In the genomic region with DNA sequence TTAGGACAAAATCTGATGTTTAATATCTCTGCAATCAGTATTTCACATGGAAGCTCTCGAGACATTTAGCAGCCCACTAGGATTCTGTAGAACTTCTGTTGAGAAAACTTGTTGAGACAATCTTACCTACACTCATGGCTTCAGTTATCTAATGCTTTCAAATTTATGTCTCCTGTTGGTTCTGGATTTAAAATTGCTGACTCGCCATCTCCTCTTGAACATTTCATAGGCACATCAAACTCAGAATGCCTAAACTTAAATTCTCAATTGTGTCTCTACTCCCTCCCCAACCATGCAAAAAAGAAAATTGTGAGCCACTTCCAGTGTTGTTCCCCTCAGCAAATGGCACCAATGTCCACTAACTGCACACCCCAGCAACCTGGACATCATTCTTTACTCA, we compare ENCODE assay signal across 30 cellular contexts.
DNase-seq lines count a peak whose midpoint lies in the region; ATAC-seq, FAIRE-seq and TF ChIP-seq lines count a peak whose summit lies in the region.
"Had no signal": no experiment of that assay in that cellular context is flagged by ENCODE, and none has a peak within 500 bp of the region (broad histone marks: within the 10 kb centered on the region; RNA-seq: fewer than 3 reads in every experiment).

No MANE protein-coding gene starts in this region.

- no peak for TF ChIP-seq CTCF in K562 (IDR thresholded peaks at IDR 0.05 in 2 of 3, conservative IDR thresholded peaks at IDR 0.05 in 1 of 3; ENCODE audit: insufficient read depth in 2 of 3, low read depth in 1 of 3, low read length in 3 of 3)

- TF ChIP-seq EP300 in K562 (IDR thresholded peaks at IDR 0.05; ENCODE audit: low read length) = no peak

- H3K4me1 Mint-ChIP-seq in T-helper 1 cell treated with Interleukin-12 subunit alpha and Interleukin-12 subunit beta and Interleukin-4 antibody, amounts not matched to agents 30 μg/mL and 1 μg/mL, for 36 hours (ENCODE audit: low read depth) = peaks cover 33% of the 10 kb centered on the region
- H3K4me1 Mint-ChIP-seq in activated naive CD4-positive, alpha-beta T cell treated with anti-CD3 and anti-CD28 coated beads, Interleukin-2, amount 10 ng/mL, durations not matched to agents 7 days and 5 days = peaks cover 9% of the 10 kb centered on the region
- peaks cover 65% of the 10 kb centered on the region for H3K4me1 Mint-ChIP-seq in activated T-helper 1 cell treated with anti-CD3 and anti-CD28 coated beads, Interleukin-12 subunit alpha, Interleukin-12 subunit beta, Interleukin-2, Interleukin-4 antibody, amounts not matched to agents 30 ng/mL and 10 ng/mL and 1 ng/mL, durations not matched to agents 14 hours and 24 hours and 36 hours (ENCODE audit: low read depth)
- H3K4me1 Mint-ChIP-seq: IgD-negative memory B cell had no signal

- in situ Hi-C loops in K562 (cut with MboI) = no loop called here

- no peaks in the 10 kb centered on the region for H3K79me2 ChIP-seq in K562 (ENCODE audit: control insufficient read depth, insufficient read depth, low read length)

- H3K27ac ChIP-seq in K562 (ENCODE audit: extremely low read depth, low read depth, low read length) = no peak overlapping the region
- H3K27ac ChIP-seq: 22Rv1, Peyer's patch had no signal

- BruUV-seq in K562 (replicated peaks; lab: Mats Ljungman, UMichigan) = no TSS peak

- no peak overlapping the region for H3K4me3 ChIP-seq in K562
- H3K4me3 ChIP-seq: GM12878, Peyer's patch had no signal

- no peak for TF ChIP-seq RAD21 in K562 (CRISPR knock-in tag; conservative IDR thresholded peaks at IDR 0.05 in 1 of 2, IDR thresholded peaks at IDR 0.05 in 1 of 2)

- 0% methylated on average over 2 of the region's 2 CpGs for WGBS in K562 (ENCODE audit: insufficient coverage, low coverage, missing lambda C conversion rate)

- no peak overlapping the region for H3K4me3 Mint-ChIP-seq in T-helper 1 cell treated with Interleukin-12 subunit alpha and Interleukin-12 subunit beta and Interleukin-4 antibody, amounts not matched to agents 30 μg/mL and 1 μg/mL, for 36 hours
- H3K4me3 Mint-ChIP-seq in activated naive CD4-positive, alpha-beta T cell treated with anti-CD3 and anti-CD28 coated beads, Interleukin-2, amount 10 ng/mL, durations not matched to agents 7 days and 5 days = no peak overlapping the region
- peak overlapping the region; percentile 38 for H3K4me3 Mint-ChIP-seq in activated T-helper 1 cell treated with anti-CD3 and anti-CD28 coated beads, Interleukin-12 subunit alpha, Interleukin-12 subunit beta, Interleukin-2, Interleukin-4 antibody, amounts not matched to agents 30 ng/mL and 10 ng/mL and 1 ng/mL, durations not matched to agents 14 hours and 24 hours and 36 hours
- H3K4me3 Mint-ChIP-seq: CD14-positive monocyte; CD8-positive, alpha-beta memory T cell; IgD-negative memory B cell had no signal

- H3K36me3 ChIP-seq in K562 (ENCODE audit: control insufficient read depth, insufficient read depth, low read length) = no peaks in the 10 kb centered on the region
- H3K36me3 ChIP-seq: BE2C, Peyer's patch had no signal

- H3K4me2 ChIP-seq in K562 (ENCODE audit: insufficient read depth, low read length) = no peak overlapping the region

- H3K4me1 ChIP-seq in K562 (replicated peaks in 1 of 2; ENCODE audit: control insufficient read depth in 2 of 2, insufficient read depth in 2 of 2, low read length in 2 of 2) = no peaks in the 10 kb centered on the region
- H3K4me1 ChIP-seq: BE2C, Peyer's patch had no signal

- no peaks in the 10 kb centered on the region for H3K9me3 ChIP-seq in K562 (replicated peaks; ENCODE audit: control insufficient read depth, insufficient read depth, low read depth, low read length)
- H3K9me3 ChIP-seq: BE2C, Peyer's patch had no signal

- no peak overlapping the region for H2AFZ ChIP-seq in K562 (ENCODE audit: low read depth, low read length)

- no peaks in the 10 kb centered on the region for H3K9me1 ChIP-seq in K562 (ENCODE audit: control insufficient read depth, insufficient read depth, low read length)

- intact Hi-C loops in activated T-helper 1 cell treated with anti-CD3 and anti-CD28 coated beads, Interleukin-12 subunit alpha, Interleukin-12 subunit beta, Interleukin-2, Interleukin-4 antibody, amounts not matched to agents 30 ng/mL and 10 ng/mL and 1 ng/mL, durations not matched to agents 14 hours and 24 hours and 36 hours (cut with micrococcal nuclease) = loop anchor here (1.0 to 10.0 kb wide), 4 partner anchors 16 to 1145 kb away; no protein-coding TSS in a partner anchor
- intact Hi-C loops in K562 (cut with micrococcal nuclease) = no loop called here

- DNase-seq in T-helper 1 cell = no peak
- DNase-seq in activated naive CD4-positive, alpha-beta T cell treated with anti-CD3 and anti-CD28 coated beads, Interleukin-2, amount 10 ng/mL, durations not matched to agents 7 days and 5 days = no peak
- DNase-seq in activated naive CD4-positive, alpha-beta T cell treated with anti-CD3 and anti-CD28 coated beads, Interleukin-2, amount 50 U/mL, for 16 hours = no peak
- no peak for DNase-seq in activated T-helper 1 cell treated with anti-CD3 and anti-CD28 coated beads, Interleukin-12 subunit alpha, Interleukin-12 subunit beta, Interleukin-2, Interleukin-4 antibody, amounts not matched to agents 30 ng/mL and 10 ng/mL and 1 ng/mL, durations not matched to agents 14 hours and 24 hours and 36 hours (ENCODE audit: low spot score)
- DNase-seq in K562 (ENCODE audit: extremely low read depth in 1 of 4, low spot score in 3 of 4) = no peak
- DNase-seq in glomerular visceral epithelial cell (ENCODE audit: extremely low spot score) = no peak
- DNase-seq in stimulated activated CD4-positive, alpha-beta T cell treated with anti-CD3 and anti-CD28 coated beads, Interleukin-1b, Interleukin-23, amount 100 ng/mL, for 48 hours = no peak
- DNase-seq: ACHN; BE2C; CD8-positive, alpha-beta memory T cell; DMS 273 treated with DMSO at 0.1 percent for 48 hours; EL; GDM1; HCEC 1CT; NCI-H1048; NCI-H1417 treated with DMSO at 0.1 percent for 48 hours; NCI-H1694 treated with DMSO at 0.1 percent for 48 hours; NCI-H2081; NCI-H2227 treated with DMSO at 0.1 percent for 48 hours; NCI-H510A; NCI-H69; OCI-M1; Peyer's patch; SHP77 treated with DMSO at 0.1 percent for 48 hours had no signal

- no peak for ATAC-seq in K562
- ATAC-seq: GM12878 had no signal

- no peak for FAIRE-seq in K562 (lab: Jason Lieb, UNC)
- FAIRE-seq: GM12878, H1 had no signal

- POLR2A ChIA-PET in K562 (lab: Yijun Ruan, JAX) = no interaction called here

- H3K36me3 Mint-ChIP-seq in T-helper 1 cell treated with Interleukin-12 subunit alpha and Interleukin-12 subunit beta and Interleukin-4 antibody, amounts not matched to agents 30 μg/mL and 1 μg/mL, for 36 hours (ENCODE audit: low read depth) = peaks cover 33% of the 10 kb centered on the region
- H3K36me3 Mint-ChIP-seq in activated naive CD4-positive, alpha-beta T cell treated with anti-CD3 and anti-CD28 coated beads, Interleukin-2, amount 10 ng/mL, durations not matched to agents 7 days and 5 days = no peaks in the 10 kb centered on the region
- peaks cover 48% of the 10 kb centered on the region for H3K36me3 Mint-ChIP-seq in activated T-helper 1 cell treated with anti-CD3 and anti-CD28 coated beads, Interleukin-12 subunit alpha, Interleukin-12 subunit beta, Interleukin-2, Interleukin-4 antibody, amounts not matched to agents 30 ng/mL and 10 ng/mL and 1 ng/mL, durations not matched to agents 14 hours and 24 hours and 36 hours (ENCODE audit: low read depth)
- H3K36me3 Mint-ChIP-seq: CD14-positive monocyte, IgD-negative memory B cell had no signal

- TF ChIP-seq POLR2A in K562 (conservative IDR thresholded peaks at IDR 0.05) = no peak

- no peaks in the 10 kb centered on the region for H3K27me3 Mint-ChIP-seq in T-helper 1 cell treated with Interleukin-12 subunit alpha and Interleukin-12 subunit beta and Interleukin-4 antibody, amounts not matched to agents 30 μg/mL and 1 μg/mL, for 36 hours (ENCODE audit: low read depth)
- peaks cover 8% of the 10 kb centered on the region for H3K27me3 Mint-ChIP-seq in activated naive CD4-positive, alpha-beta T cell treated with anti-CD3 and anti-CD28 coated beads, Interleukin-2, amount 10 ng/mL, durations not matched to agents 7 days and 5 days
- peaks cover 2% of the 10 kb centered on the region for H3K27me3 Mint-ChIP-seq in activated T-helper 1 cell treated with anti-CD3 and anti-CD28 coated beads, Interleukin-12 subunit alpha, Interleukin-12 subunit beta, Interleukin-2, Interleukin-4 antibody, amounts not matched to agents 30 ng/mL and 10 ng/mL and 1 ng/mL, durations not matched to agents 14 hours and 24 hours and 36 hours (ENCODE audit: insufficient read depth)
- H3K27me3 Mint-ChIP-seq: IgD-negative memory B cell had no signal

- no peak overlapping the region for H3K9ac ChIP-seq in K562 (ENCODE audit: insufficient read depth in 1 of 2, low read depth in 2 of 2, low read length in 2 of 2)

- no peaks in the 10 kb centered on the region for H3K27me3 ChIP-seq in K562 (ENCODE audit: control insufficient read depth in 2 of 2, insufficient read depth in 2 of 2, low read length in 2 of 2)
- H3K27me3 ChIP-seq: BE2C, Peyer's patch had no signal

- no peaks in the 10 kb centered on the region for H4K20me1 ChIP-seq in K562 (replicated peaks; ENCODE audit: control insufficient read depth, insufficient read depth, low read length)

- peaks cover 18% of the 10 kb centered on the region for H3K9me3 Mint-ChIP-seq in T-helper 1 cell treated with Interleukin-12 subunit alpha and Interleukin-12 subunit beta and Interleukin-4 antibody, amounts not matched to agents 30 μg/mL and 1 μg/mL, for 36 hours
- peaks cover 3% of the 10 kb centered on the region for H3K9me3 Mint-ChIP-seq in activated naive CD4-positive, alpha-beta T cell treated with anti-CD3 and anti-CD28 coated beads, Interleukin-2, amount 10 ng/mL, durations not matched to agents 7 days and 5 days
- H3K9me3 Mint-ChIP-seq in activated T-helper 1 cell treated with anti-CD3 and anti-CD28 coated beads, Interleukin-12 subunit alpha, Interleukin-12 subunit beta, Interleukin-2, Interleukin-4 antibody, amounts not matched to agents 30 ng/mL and 10 ng/mL and 1 ng/mL, durations not matched to agents 14 hours and 24 hours and 36 hours = peaks cover 48% of the 10 kb centered on the region
- H3K9me3 Mint-ChIP-seq: CD8-positive, alpha-beta memory T cell had no signal

- CTCF ChIA-PET in activated naive CD4-positive, alpha-beta T cell treated with anti-CD3 and anti-CD28 coated beads, Interleukin-2, amount 10 ng/mL, durations not matched to agents 7 days and 5 days (lab: Charles Lee) = no interaction called here
- CTCF ChIA-PET in K562 (lab: Yijun Ruan, JAX; ENCODE audit: low intra/inter-chr PET ratio) = interaction anchor here (0.6 kb wide), 1 partner anchor 1887 kb away, joined by 3 read pairs; no protein-coding TSS in a partner anchor

- peak overlapping the region; percentile 67 for H3K27ac Mint-ChIP-seq in T-helper 1 cell treated with Interleukin-12 subunit alpha and Interleukin-12 subunit beta and Interleukin-4 antibody, amounts not matched to agents 30 μg/mL and 1 μg/mL, for 36 hours
- H3K27ac Mint-ChIP-seq in activated naive CD4-positive, alpha-beta T cell treated with anti-CD3 and anti-CD28 coated beads, Interleukin-2, amount 10 ng/mL, durations not matched to agents 7 days and 5 days = peak overlapping the region; percentile 11
- peak overlapping the region; percentile 91 for H3K27ac Mint-ChIP-seq in activated T-helper 1 cell treated with anti-CD3 and anti-CD28 coated beads, Interleukin-12 subunit alpha, Interleukin-12 subunit beta, Interleukin-2, Interleukin-4 antibody, amounts not matched to agents 30 ng/mL and 10 ng/mL and 1 ng/mL, durations not matched to agents 14 hours and 24 hours and 36 hours
- H3K27ac Mint-ChIP-seq: CD8-positive, alpha-beta memory T cell; IgD-negative memory B cell had no signal

Comparison
In these comparisons a context has a peak if more than half of its experiments do, and no peak if none do; other contexts are left out.
1. H3K27ac Mint-ChIP-seq: peak in every context shown above with its lines; median percentile 91 in activated T-helper 1 cell treated with anti-CD3 and anti-CD28 coated beads, Interleukin-12 subunit alpha, Interleukin-12 subunit beta, Interleukin-2, Interleukin-4 antibody, amounts not matched to agents 30 ng/mL and 10 ng/mL and 1 ng/mL, durations not matched to agents 14 hours and 24 hours and 36 hours; 67 in T-helper 1 cell treated with Interleukin-12 subunit alpha and Interleukin-12 subunit beta and Interleukin-4 antibody, amounts not matched to agents 30 μg/mL and 1 μg/mL, for 36 hours; 11 in activated naive CD4-positive, alpha-beta T cell treated with anti-CD3 and anti-CD28 coated beads, Interleukin-2, amount 10 ng/mL, durations not matched to agents 7 days and 5 days.